In the genomic region with DNA sequence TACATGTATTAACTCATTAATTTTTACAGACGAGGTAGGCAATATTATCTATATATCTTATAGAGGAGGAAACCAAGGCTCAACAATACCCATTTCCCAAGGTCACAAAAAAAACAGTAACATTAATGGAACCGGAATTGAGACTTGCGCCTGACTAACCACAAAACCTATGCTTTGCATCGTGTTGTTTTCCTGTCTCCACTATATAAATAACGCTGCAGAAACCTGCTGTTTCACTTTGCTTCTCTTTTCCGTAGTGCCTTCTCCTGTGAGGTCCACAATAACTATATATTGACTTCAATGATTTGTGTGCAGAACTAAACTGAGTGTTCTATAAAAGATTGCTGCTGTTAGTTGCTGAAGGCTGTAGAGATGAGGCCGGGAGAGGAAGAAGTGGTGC, we compare ENCODE assay signal across 12 cellular contexts.
DNase-seq lines count a peak whose midpoint lies in the region; ATAC-seq and TF ChIP-seq lines count a peak whose summit lies in the region.
"Had no signal": no experiment of that assay in that cellular context is flagged by ENCODE, and none has a peak within 500 bp of the region (broad histone marks: within the 10 kb centered on the region; RNA-seq: fewer than 3 reads in every experiment).

No MANE protein-coding gene starts in this region.

- no peak overlapping the region for H3K27ac ChIP-seq in colonic mucosa
- H3K27ac ChIP-seq: coronary artery, thoracic aorta had no signal

- peak; percentile 37 for ATAC-seq in GM18858 (IDR thresholded peaks at IDR 0.05; ENCODE audit: unreplicated experiment)
- peak; percentile 50 for ATAC-seq in GM21515 (IDR thresholded peaks at IDR 0.05; ENCODE audit: unreplicated experiment)
- ATAC-seq in HG03520 (IDR thresholded peaks at IDR 0.05; ENCODE audit: unreplicated experiment) = peak; percentile 54
- ATAC-seq in left colon = peak; percentile 25

- H3K27me3 ChIP-seq in colonic mucosa = no peaks in the 10 kb centered on the region

- H3K4me3 ChIP-seq in colonic mucosa = no peak overlapping the region
- H3K4me3 ChIP-seq: coronary artery, thoracic aorta had no signal

- H3K36me3 ChIP-seq in colonic mucosa = no peaks in the 10 kb centered on the region

- H3K9ac ChIP-seq in colonic mucosa (ENCODE audit: low read depth in 2 of 2, low read length in 2 of 2) = no peak overlapping the region

- no peak for TF ChIP-seq CTCF in colonic mucosa (IDR thresholded peaks at IDR 0.05)

- H3K9me3 ChIP-seq in colonic mucosa = no peaks in the 10 kb centered on the region
- H3K9me3 ChIP-seq: thoracic aorta had no signal

- no peaks in the 10 kb centered on the region for H3K4me1 ChIP-seq in colonic mucosa

- DNase-seq in left colon (no peak), NCI-H446 (lab: John Stamatoyannopoulos, UW) (no peak), amniotic stem cell (lab: John Stamatoyannopoulos, UW) (no peak), colonic mucosa (no peak), NCI-H1694 treated with DMSO at 0.1 percent for 48 hours (lab: John Stamatoyannopoulos, UW) (no peak)
- DNase-seq: islet precursor cell, NCI-H2029 had no signal

- intact Hi-C loops in left colon (cut with DNase I, micrococcal nuclease) (no loop called here), colonic mucosa (cut with DNase I) (no loop called here)
